ENCODE assay signal across 17 cellular contexts in genomic region chr3:86938305-86938704, GRCh38. TPM values are rescaled to one million over a fixed set of nuclear protein-coding genes. Genes with fewer than 3 reads are reported as not detected.
"Had no signal": no experiment of that assay in that cellular context is flagged by ENCODE, and none has a peak within 500 bp of the region (broad histone marks: within the 10 kb centered on the region; RNA-seq: fewer than 3 reads in every experiment).

No MANE protein-coding gene starts in this region.

- H3K27me3 Mint-ChIP-seq: activated B cell treated with CpG ODN at 0.5 μM for 24 hours; activated CD4-positive, alpha-beta T cell treated with anti-CD3 and anti-CD28 coated beads, Interleukin-2, amount 10 ng/mL, durations not matched to agents 7 days and 5 days; activated naive CD8-positive, alpha-beta T cell treated with anti-CD3 and anti-CD28 coated beads, Interleukin-2, amount 10 ng/mL, durations not matched to agents 7 days and 5 days; naive thymus-derived CD4-positive, alpha-beta T cell; stimulated activated naive CD8-positive, alpha-beta T cell treated with anti-CD3 and anti-CD28 coated beads, Interleukin-15, Interleukin-2, amounts not matched to agents 100 ng/mL and 50 ng/mL, for 24 hours had no signal

- H3K27ac Mint-ChIP-seq: activated B cell treated with CpG ODN at 0.5 μM for 24 hours; activated CD4-positive, alpha-beta T cell treated with anti-CD3 and anti-CD28 coated beads, Interleukin-2, amount 10 ng/mL, durations not matched to agents 7 days and 5 days; activated naive CD8-positive, alpha-beta T cell treated with anti-CD3 and anti-CD28 coated beads, Interleukin-2, amount 10 ng/mL, durations not matched to agents 7 days and 5 days; naive thymus-derived CD4-positive, alpha-beta T cell; stimulated activated naive CD8-positive, alpha-beta T cell treated with anti-CD3 and anti-CD28 coated beads, Interleukin-15, Interleukin-2, amounts not matched to agents 100 ng/mL and 50 ng/mL, for 24 hours; T-helper 2 cell treated with Interferon-gamma antibody and Interleukin-4, amounts not matched to agents 5 μg/mL and 100 μg/mL, for 36 hours had no signal

- H3K36me3 ChIP-seq: esophagus muscularis mucosa had no signal

- H3K9me3 Mint-ChIP-seq: activated CD4-positive, alpha-beta T cell treated with anti-CD3 and anti-CD28 coated beads, Interleukin-2, amount 10 ng/mL, durations not matched to agents 7 days and 5 days; activated naive CD8-positive, alpha-beta T cell treated with anti-CD3 and anti-CD28 coated beads, Interleukin-2, amount 10 ng/mL, durations not matched to agents 7 days and 5 days; stimulated activated naive CD8-positive, alpha-beta T cell treated with anti-CD3 and anti-CD28 coated beads, Interleukin-15, Interleukin-2, amounts not matched to agents 100 ng/mL and 50 ng/mL, for 24 hours; T-helper 2 cell treated with Interferon-gamma antibody and Interleukin-4, amounts not matched to agents 5 μg/mL and 100 μg/mL, for 36 hours had no signal

- H3K36me3 Mint-ChIP-seq: activated naive CD8-positive, alpha-beta T cell treated with anti-CD3 and anti-CD28 coated beads, Interleukin-2, amount 10 ng/mL, durations not matched to agents 7 days and 5 days; naive thymus-derived CD4-positive, alpha-beta T cell had no signal

- H3K27me3 ChIP-seq: ascending aorta, esophagus muscularis mucosa, foreskin keratinocyte had no signal

- H3K9me3 ChIP-seq: ascending aorta, esophagus muscularis mucosa had no signal

- H3K4me3 ChIP-seq: ascending aorta, coronary artery, esophagus muscularis mucosa, lung had no signal

- DNase-seq: activated B cell treated with CpG ODN at 0.5 μM for 24 hours; activated CD4-positive, alpha-beta T cell treated with anti-CD3 and anti-CD28 coated beads, Interleukin-2, amount 10 ng/mL, durations not matched to agents 7 days and 5 days; activated naive CD4-positive, alpha-beta T cell; activated naive CD8-positive, alpha-beta T cell treated with anti-CD3 and anti-CD28 coated beads, Interleukin-2, amount 10 ng/mL, durations not matched to agents 7 days and 5 days; caudate nucleus; foreskin keratinocyte; glutamatergic neuron; midbrain; naive thymus-derived CD4-positive, alpha-beta T cell; retina had no signal

- H3K4me3 Mint-ChIP-seq: activated B cell treated with CpG ODN at 0.5 μM for 24 hours; activated CD4-positive, alpha-beta T cell treated with anti-CD3 and anti-CD28 coated beads, Interleukin-2, amount 10 ng/mL, durations not matched to agents 7 days and 5 days; activated naive CD8-positive, alpha-beta T cell treated with anti-CD3 and anti-CD28 coated beads, Interleukin-2, amount 10 ng/mL, durations not matched to agents 7 days and 5 days; naive thymus-derived CD4-positive, alpha-beta T cell; stimulated activated naive CD8-positive, alpha-beta T cell treated with anti-CD3 and anti-CD28 coated beads, Interleukin-15, Interleukin-2, amounts not matched to agents 100 ng/mL and 50 ng/mL, for 24 hours; T-helper 2 cell treated with Interferon-gamma antibody and Interleukin-4, amounts not matched to agents 5 μg/mL and 100 μg/mL, for 36 hours had no signal

- H3K27ac ChIP-seq: foreskin keratinocyte had no signal

- ATAC-seq: naive thymus-derived CD4-positive, alpha-beta T cell had no signal

- H3K4me1 Mint-ChIP-seq: activated B cell treated with CpG ODN at 0.5 μM for 24 hours; activated CD4-positive, alpha-beta T cell treated with anti-CD3 and anti-CD28 coated beads, Interleukin-2, amount 10 ng/mL, durations not matched to agents 7 days and 5 days; activated naive CD8-positive, alpha-beta T cell treated with anti-CD3 and anti-CD28 coated beads, Interleukin-2, amount 10 ng/mL, durations not matched to agents 7 days and 5 days; naive thymus-derived CD4-positive, alpha-beta T cell had no signal

RNA-seq across cellular contexts. Expression of gene VGLL3, which starts 52.6 kb away (rescaled TPM):
- total RNA-seq: activated B cell treated with CpG ODN at 0.5 μM for 24 hours; activated CD4-positive, alpha-beta T cell treated with anti-CD3 and anti-CD28 coated beads, Interleukin-2, amount 10 ng/mL, durations not matched to agents 7 days and 5 days; activated CD8-positive, alpha-beta memory T cell treated with anti-CD3 and anti-CD28 coated beads for 36 hours; activated naive CD8-positive, alpha-beta T cell treated with anti-CD3 and anti-CD28 coated beads, Interleukin-2, amount 10 ng/mL, durations not matched to agents 7 days and 5 days had no signal
- polyA plus RNA-seq: naive thymus-derived CD4-positive, alpha-beta T cell had no signal
